ENCODE assay signal across 21 cellular contexts in the genomic region with DNA sequence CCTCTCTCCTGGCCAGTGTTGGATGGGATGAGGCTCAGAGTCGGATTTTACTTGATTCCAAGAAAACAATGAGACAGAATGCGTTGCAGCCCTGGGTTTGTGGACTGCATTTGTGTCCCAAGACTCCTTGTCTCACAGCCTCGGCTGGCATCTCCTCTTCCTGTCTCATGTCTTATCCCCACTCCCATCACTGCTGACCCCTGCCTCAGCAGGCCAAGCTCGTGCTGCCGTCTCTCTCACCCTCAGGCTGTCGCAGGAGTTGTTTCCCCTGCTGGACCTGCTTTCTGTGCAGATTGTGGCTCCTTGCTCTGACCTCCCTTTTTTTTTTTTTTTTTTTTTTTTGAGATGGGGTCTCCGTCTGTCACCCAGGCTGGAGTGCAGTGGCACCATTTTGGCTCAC.
DNase-seq lines count a peak whose midpoint lies in the region; ATAC-seq and TF ChIP-seq lines count a peak whose summit lies in the region.
"Had no signal": no experiment of that assay in that cellular context is flagged by ENCODE, and none has a peak within 500 bp of the region (broad histone marks: within the 10 kb centered on the region; RNA-seq: fewer than 3 reads in every experiment).

No MANE protein-coding gene starts in this region.

- no peak for DNase-seq in activated naive CD8-positive, alpha-beta T cell treated with anti-CD3 and anti-CD28 coated beads, Interleukin-2, amount 50 U/mL, for 24 hours
- DNase-seq in activated naive CD8-positive, alpha-beta T cell treated with anti-CD3 and anti-CD28 coated beads for 36 hours: no peak
- DNase-seq in naive thymus-derived CD4-positive, alpha-beta T cell: no peak
- DNase-seq in aorta: no peak
- DNase-seq in T-helper 9 cell: no peak
- DNase-seq in mammary epithelial cell: no peak
- DNase-seq: head of caudate nucleus; NCI-H1417; NCI-H510A treated with DMSO at 0.1 percent for 48 hours; NK-92 treated with Interleukin-12 subunit alpha and Interleukin-12 subunit beta, amount 100 ng/mL, for 24 hours; Peyer's patch had no signal

- no TSS peak for BruUV-seq in mammary epithelial cell (replicated peaks; lab: Mats Ljungman, UMichigan)

- TF ChIP-seq CTCF in mammary epithelial cell (conservative IDR thresholded peaks at IDR 0.05 in 1 of 2, IDR thresholded peaks at IDR 0.05 in 1 of 2; ENCODE audit: extremely low read depth in 1 of 2, insufficient read depth in 1 of 2, low read depth in 1 of 2, low read length in 2 of 2): no peak

- 88 to 91% methylated on average over 6 to 7 of the region's 7 CpGs for WGBS in aorta, 2 donors
- 81% methylated on average over 7 of the region's 7 CpGs for WGBS in mammary epithelial cell (ENCODE audit: low coverage, missing lambda C conversion rate)

- no peak for ATAC-seq in activated naive CD8-positive, alpha-beta T cell treated with anti-CD3 and anti-CD28 coated beads, Interleukin-2, amount 50 U/mL, for 24 hours
- ATAC-seq in naive thymus-derived CD4-positive, alpha-beta T cell: no peak
- ATAC-seq in aorta (ENCODE audit: low FRiP score): peak; percentile 29
- no peak for ATAC-seq in GM19035 (IDR thresholded peaks at IDR 0.05; ENCODE audit: unreplicated experiment)
- ATAC-seq: A549, left colon had no signal

- dilution Hi-C loops in mammary epithelial cell (cut with HindIII; ENCODE audit: low sequenced_read_pairs): no loop called here

- no peak overlapping the region for H3K4me3 ChIP-seq in naive thymus-derived CD4-positive, alpha-beta T cell (ENCODE audit: low read length)
- H3K4me3 ChIP-seq in aorta (ENCODE audit: low read length in 2 of 2) (no peak overlapping the region), mammary epithelial cell (replicated peaks in 1 of 3; ENCODE audit: insufficient read depth in 1 of 3, low read depth in 2 of 3, low read length in 3 of 3) (no peak overlapping the region)
- H3K4me3 ChIP-seq: A549, coronary artery, Peyer's patch had no signal

- no peaks in the 10 kb centered on the region for H3K27me3 ChIP-seq in naive thymus-derived CD4-positive, alpha-beta T cell (ENCODE audit: control insufficient read depth in 2 of 2, insufficient read depth in 2 of 2, low read length in 2 of 2)
- H3K27me3 ChIP-seq in aorta (ENCODE audit: control insufficient read depth in 1 of 2, insufficient read depth in 2 of 2, low read length in 1 of 2) (no peaks in the 10 kb centered on the region), mammary epithelial cell (ENCODE audit: insufficient read depth, low read length) (no peaks in the 10 kb centered on the region)
- H3K27me3 ChIP-seq: breast epithelium, Peyer's patch had no signal

- H2AFZ ChIP-seq in mammary epithelial cell (ENCODE audit: low read depth, low read length): no peak overlapping the region

- peak overlapping the region; percentile 74 for H3K27ac Mint-ChIP-seq in activated naive CD8-positive, alpha-beta T cell
- no peak overlapping the region for H3K27ac Mint-ChIP-seq in activated naive CD8-positive, alpha-beta T cell treated with anti-CD3 and anti-CD28 coated beads, Interleukin-2, amount 50 U/mL, for 24 hours
- H3K27ac Mint-ChIP-seq in activated naive CD8-positive, alpha-beta T cell treated with anti-CD3 and anti-CD28 coated beads for 36 hours: peak overlapping the region; percentile 30
- H3K27ac Mint-ChIP-seq in naive thymus-derived CD4-positive, alpha-beta T cell: peak overlapping the region in 3 of 9 donors; percentile 77 to 78 (median 78)
- H3K27ac Mint-ChIP-seq: activated T-helper 2 cell treated with anti-CD3 and anti-CD28 coated beads, Interferon-gamma antibody, Interleukin-2, Interleukin-4, amounts not matched to agents 10 μg/mL and 5 μg/mL and 100 μg/mL, durations not matched to agents 14 hours and 24 hours and 36 hours; stimulated activated effector memory CD8-positive, alpha-beta T cell treated with anti-CD3 and anti-CD28 coated beads, Interleukin-12 subunit alpha, Interleukin-12 subunit beta, amount 100 ng/mL, for 72 hours; T-cell had no signal

- peaks cover 22% of the 10 kb centered on the region for H3K4me1 Mint-ChIP-seq in activated naive CD8-positive, alpha-beta T cell (ENCODE audit: low read depth)
- H3K4me1 Mint-ChIP-seq in activated naive CD8-positive, alpha-beta T cell treated with anti-CD3 and anti-CD28 coated beads, Interleukin-2, amount 50 U/mL, for 24 hours: peaks cover 7% of the 10 kb centered on the region
- H3K4me1 Mint-ChIP-seq in activated naive CD8-positive, alpha-beta T cell treated with anti-CD3 and anti-CD28 coated beads for 36 hours: peaks cover 10% of the 10 kb centered on the region
- peaks cover 6 to 25% (median 12%) of the 10 kb centered on the region in 7 donors for H3K4me1 Mint-ChIP-seq in naive thymus-derived CD4-positive, alpha-beta T cell
- H3K4me1 Mint-ChIP-seq: nephron; stimulated activated effector memory CD8-positive, alpha-beta T cell treated with anti-CD3 and anti-CD28 coated beads, Interleukin-12 subunit alpha, Interleukin-12 subunit beta, amount 100 ng/mL, for 72 hours had no signal

- intact Hi-C loops in naive thymus-derived CD4-positive, alpha-beta T cell (cut with micrococcal nuclease): loop anchor here in 1 of 2 donors (10.0 kb wide), 1 partner anchor 110 kb away; no protein-coding TSS in a partner anchor
- intact Hi-C loops in aorta (cut with DNase I): no loop called here
- intact Hi-C loops in mammary epithelial cell (cut with micrococcal nuclease): no loop called here

- no peaks in the 10 kb centered on the region for H3K79me2 ChIP-seq in mammary epithelial cell (ENCODE audit: insufficient read depth, low read length)

- H3K9ac ChIP-seq in mammary epithelial cell (ENCODE audit: insufficient read depth, low read length): no peak overlapping the region

- H3K4me1 ChIP-seq in naive thymus-derived CD4-positive, alpha-beta T cell (ENCODE audit: control insufficient read depth in 2 of 2, insufficient read depth in 2 of 2, low read length in 2 of 2): no peaks in the 10 kb centered on the region
- no peaks in the 10 kb centered on the region for H3K4me1 ChIP-seq in aorta (ENCODE audit: control insufficient read depth in 1 of 2, insufficient read depth in 2 of 2, low read length in 2 of 2)
- H3K4me1 ChIP-seq in mammary epithelial cell (ENCODE audit: insufficient read depth, low read length): peaks cover 3% of the 10 kb centered on the region
- H3K4me1 ChIP-seq: A549, breast epithelium, Peyer's patch had no signal

- peaks cover 7% of the 10 kb centered on the region for H3K36me3 Mint-ChIP-seq in activated naive CD8-positive, alpha-beta T cell
- H3K36me3 Mint-ChIP-seq in activated naive CD8-positive, alpha-beta T cell treated with anti-CD3 and anti-CD28 coated beads, Interleukin-2, amount 50 U/mL, for 24 hours (ENCODE audit: low read depth): peaks cover 3% of the 10 kb centered on the region
- H3K36me3 Mint-ChIP-seq in activated naive CD8-positive, alpha-beta T cell treated with anti-CD3 and anti-CD28 coated beads for 36 hours: peaks cover 9% of the 10 kb centered on the region
- peaks cover 0 to 7% (median 2%) of the 10 kb centered on the region in 5 donors for H3K36me3 Mint-ChIP-seq in naive thymus-derived CD4-positive, alpha-beta T cell

- H3K9me3 ChIP-seq in naive thymus-derived CD4-positive, alpha-beta T cell (ENCODE audit: control insufficient read depth in 2 of 3, low read length in 3 of 3): no peaks in the 10 kb centered on the region
- H3K9me3 ChIP-seq in aorta (ENCODE audit: control insufficient read depth, low read length) (no peaks in the 10 kb centered on the region), mammary epithelial cell (replicated peaks; ENCODE audit: insufficient read depth, low read length) (no peaks in the 10 kb centered on the region)
- H3K9me3 ChIP-seq: A549, breast epithelium, Peyer's patch had no signal

- H3K4me2 ChIP-seq in mammary epithelial cell (ENCODE audit: insufficient read depth, low read depth, low read length): no peak overlapping the region
- H3K4me2 ChIP-seq: A549 had no signal

- CTCF ChIA-PET in naive thymus-derived CD4-positive, alpha-beta T cell (lab: Charles Lee): no interaction called here
- CTCF ChIA-PET in mammary epithelial cell (lab: Charles Lee; ENCODE audit: low non-redundant PET): no interaction called here

- POLR2A ChIA-PET in naive thymus-derived CD4-positive, alpha-beta T cell (lab: Charles Lee): no interaction called here

- no peaks in the 10 kb centered on the region for H4K20me1 ChIP-seq in mammary epithelial cell (ENCODE audit: insufficient read depth, low read length)

- H3K4me3 Mint-ChIP-seq in activated naive CD8-positive, alpha-beta T cell: peak overlapping the region; percentile 82
- no peak overlapping the region for H3K4me3 Mint-ChIP-seq in activated naive CD8-positive, alpha-beta T cell treated with anti-CD3 and anti-CD28 coated beads, Interleukin-2, amount 50 U/mL, for 24 hours
- H3K4me3 Mint-ChIP-seq in activated naive CD8-positive, alpha-beta T cell treated with anti-CD3 and anti-CD28 coated beads for 36 hours: peak overlapping the region; percentile 78
- H3K4me3 Mint-ChIP-seq in naive thymus-derived CD4-positive, alpha-beta T cell: peak overlapping the region in 7 of 10 donors; percentile 76 to 90 (median 86)
- H3K4me3 Mint-ChIP-seq: nephron had no signal

- no peaks in the 10 kb centered on the region for H3K36me3 ChIP-seq in naive thymus-derived CD4-positive, alpha-beta T cell (ENCODE audit: control insufficient read depth in 2 of 3, insufficient read depth in 3 of 3, low read length in 3 of 3)
- H3K36me3 ChIP-seq in aorta (ENCODE audit: control insufficient read depth in 1 of 2, insufficient read depth in 2 of 2, low read length in 1 of 2) (peaks cover 0 to 2% of the 10 kb centered on the region in 2 donors), mammary epithelial cell (ENCODE audit: insufficient read depth, low read length) (no peaks in the 10 kb centered on the region)
- H3K36me3 ChIP-seq: breast epithelium, Peyer's patch had no signal

- in situ Hi-C loops in mammary epithelial cell (cut with MboI; ENCODE audit: low sequenced_read_pairs in 2 of 2): no loop called here

- H3K9me3 Mint-ChIP-seq in activated naive CD8-positive, alpha-beta T cell (ENCODE audit: low read depth): no peaks in the 10 kb centered on the region
- H3K9me3 Mint-ChIP-seq in activated naive CD8-positive, alpha-beta T cell treated with anti-CD3 and anti-CD28 coated beads, Interleukin-2, amount 50 U/mL, for 24 hours: peaks cover 5% of the 10 kb centered on the region
- peaks cover 5% of the 10 kb centered on the region for H3K9me3 Mint-ChIP-seq in activated naive CD8-positive, alpha-beta T cell treated with anti-CD3 and anti-CD28 coated beads for 36 hours
- H3K9me3 Mint-ChIP-seq in naive thymus-derived CD4-positive, alpha-beta T cell: peaks cover 0 to 3% (median 0%) of the 10 kb centered on the region in 11 donors
- H3K9me3 Mint-ChIP-seq: stimulated activated effector memory CD8-positive, alpha-beta T cell treated with anti-CD3 and anti-CD28 coated beads, Interleukin-12 subunit alpha, Interleukin-12 subunit beta, amount 100 ng/mL, for 72 hours; T-cell had no signal

- no peak overlapping the region for H3K27ac ChIP-seq in naive thymus-derived CD4-positive, alpha-beta T cell (ENCODE audit: low read depth, low read length)
- H3K27ac ChIP-seq in aorta (ENCODE audit: low read depth in 1 of 2, low read length in 2 of 2) (no peak overlapping the region), mammary epithelial cell (ENCODE audit: insufficient read depth, low read depth, low read length) (no peak overlapping the region)
- H3K27ac ChIP-seq: A549, Peyer's patch had no signal

- H3K27me3 Mint-ChIP-seq in activated naive CD8-positive, alpha-beta T cell: no peaks in the 10 kb centered on the region
- peaks cover 2% of the 10 kb centered on the region for H3K27me3 Mint-ChIP-seq in activated naive CD8-positive, alpha-beta T cell treated with anti-CD3 and anti-CD28 coated beads, Interleukin-2, amount 50 U/mL, for 24 hours
- no peaks in the 10 kb centered on the region for H3K27me3 Mint-ChIP-seq in activated naive CD8-positive, alpha-beta T cell treated with anti-CD3 and anti-CD28 coated beads for 36 hours
- H3K27me3 Mint-ChIP-seq in naive thymus-derived CD4-positive, alpha-beta T cell: peaks cover 0 to 11% (median 5%) of the 10 kb centered on the region in 5 donors
